Comparison of ENCODE assay signal across 27 cellular contexts in the genomic region with DNA sequence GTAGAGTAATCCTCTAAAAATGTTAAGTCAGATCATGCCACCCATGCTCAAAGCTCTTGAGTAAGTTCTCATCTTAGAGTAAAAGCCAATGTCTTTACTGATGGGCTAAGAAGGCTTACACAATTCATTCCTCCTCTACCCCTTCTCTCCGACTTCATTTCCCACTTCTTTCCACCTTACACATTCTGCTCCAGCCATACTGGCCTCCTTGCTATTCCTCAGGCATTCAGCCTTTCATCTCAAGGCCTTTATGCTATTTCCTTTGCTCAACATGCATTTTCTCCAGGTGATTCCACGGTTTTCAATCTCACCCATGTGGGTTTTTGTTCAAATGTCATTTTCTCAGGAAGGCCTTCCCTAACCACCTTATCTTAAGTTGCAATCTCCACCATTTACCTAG.
A peak's percentile ranks its signal among the peaks of the same experiment; 100 is the strongest.
DNase-seq lines count a peak whose midpoint lies in the region; ATAC-seq, FAIRE-seq and TF ChIP-seq lines count a peak whose summit lies in the region.
"Had no signal": no experiment of that assay in that cellular context is flagged by ENCODE, and none has a peak within 500 bp of the region (broad histone marks: within the 10 kb centered on the region; RNA-seq: fewer than 3 reads in every experiment).

No MANE protein-coding gene starts in this region.

- H3K4ac ChIP-seq in mesenchymal stem cell (ENCODE audit: low read depth in 1 of 2, low read length in 2 of 2): no peak overlapping the region

- H3K27me3 ChIP-seq in mesenchymal stem cell (ENCODE audit: control insufficient read depth in 1 of 2, insufficient read depth in 1 of 2, low read length in 2 of 2) (no peaks in the 10 kb centered on the region), skeletal muscle satellite cell (ENCODE audit: control insufficient read depth, insufficient read depth, low read length) (no peaks in the 10 kb centered on the region)
- H3K27me3 ChIP-seq: BE2C had no signal

- H2AFZ ChIP-seq in mesenchymal stem cell (ENCODE audit: low read depth, low read length): no peak overlapping the region

- no peak for FAIRE-seq in GM19239 (lab: Jason Lieb, UNC)
- FAIRE-seq: GM12892, H54, K562 had no signal

- peak overlapping the region; percentile 44 for H2AK5ac ChIP-seq in mesenchymal stem cell (ENCODE audit: low read length, severe bottlenecking)

- no peaks in the 10 kb centered on the region for H3K79me1 ChIP-seq in mesenchymal stem cell (replicated peaks; ENCODE audit: low read length, poor library complexity, severe bottlenecking)

- H3K4me3 Mint-ChIP-seq in HFFc6: peak overlapping the region; percentile 83
- H3K4me3 Mint-ChIP-seq in activated naive CD8-positive, alpha-beta T cell treated with anti-CD3 and anti-CD28 coated beads, Interleukin-2, amount 50 U/mL, for 24 hours: no peak overlapping the region
- H3K4me3 Mint-ChIP-seq: CD14-positive monocyte; CD8-positive, alpha-beta memory T cell had no signal

- H3K18ac ChIP-seq in mesenchymal stem cell (ENCODE audit: low read depth in 1 of 2, low read length in 2 of 2): no peak overlapping the region

- no peak overlapping the region for H4K8ac ChIP-seq in mesenchymal stem cell (ENCODE audit: low read length)

- peaks cover 51% of the 10 kb centered on the region for H3K4me1 Mint-ChIP-seq in HFFc6 (ENCODE audit: low read depth)
- H3K4me1 Mint-ChIP-seq in activated naive CD8-positive, alpha-beta T cell treated with anti-CD3 and anti-CD28 coated beads, Interleukin-2, amount 50 U/mL, for 24 hours: peaks cover 15% of the 10 kb centered on the region
- H3K4me1 Mint-ChIP-seq: CD14-positive monocyte; CD8-positive, alpha-beta memory T cell had no signal

- H2BK15ac ChIP-seq in mesenchymal stem cell (ENCODE audit: low read depth, poor library complexity, severe bottlenecking): no peak overlapping the region

- H3K4me1 ChIP-seq in mesenchymal stem cell (ENCODE audit: control insufficient read depth, insufficient read depth, low read depth, low read length) (peaks cover 14% of the 10 kb centered on the region), skeletal muscle satellite cell (ENCODE audit: control insufficient read depth, insufficient read depth, low read length) (peaks cover 33% of the 10 kb centered on the region)

- 100% methylated on average over 2 of the region's 2 CpGs for WGBS in mesenchymal stem cell

- no peaks in the 10 kb centered on the region for H3K9me3 Mint-ChIP-seq in HFFc6
- H3K9me3 Mint-ChIP-seq in activated naive CD8-positive, alpha-beta T cell treated with anti-CD3 and anti-CD28 coated beads, Interleukin-2, amount 50 U/mL, for 24 hours: no peaks in the 10 kb centered on the region
- H3K9me3 Mint-ChIP-seq: CD14-positive monocyte; CD8-positive, alpha-beta memory T cell had no signal

- H3K27me3 Mint-ChIP-seq in HFFc6 (ENCODE audit: insufficient read depth): peaks cover 8% of the 10 kb centered on the region
- no peaks in the 10 kb centered on the region for H3K27me3 Mint-ChIP-seq in activated naive CD8-positive, alpha-beta T cell treated with anti-CD3 and anti-CD28 coated beads, Interleukin-2, amount 50 U/mL, for 24 hours

- H3K14ac ChIP-seq in mesenchymal stem cell (ENCODE audit: low read length in 2 of 2): no peak overlapping the region

- no peak overlapping the region for H2BK12ac ChIP-seq in mesenchymal stem cell (ENCODE audit: low read length in 2 of 2)

- peak overlapping the region; percentile 92 for H3K27ac Mint-ChIP-seq in HFFc6
- H3K27ac Mint-ChIP-seq in activated naive CD8-positive, alpha-beta T cell treated with anti-CD3 and anti-CD28 coated beads, Interleukin-2, amount 50 U/mL, for 24 hours: no peak overlapping the region
- H3K27ac Mint-ChIP-seq: CD8-positive, alpha-beta memory T cell had no signal

- H3K36me3 Mint-ChIP-seq in HFFc6 (ENCODE audit: low read depth): peaks cover 30% of the 10 kb centered on the region
- peaks cover 19% of the 10 kb centered on the region for H3K36me3 Mint-ChIP-seq in activated naive CD8-positive, alpha-beta T cell treated with anti-CD3 and anti-CD28 coated beads, Interleukin-2, amount 50 U/mL, for 24 hours (ENCODE audit: low read depth)

- H3K9me3 ChIP-seq in mesenchymal stem cell (ENCODE audit: control insufficient read depth, low read length) (no peaks in the 10 kb centered on the region), skeletal muscle satellite cell (replicated peaks; ENCODE audit: low read length) (no peaks in the 10 kb centered on the region)
- H3K9me3 ChIP-seq: BE2C, SK-N-SH had no signal

- H3K23ac ChIP-seq in mesenchymal stem cell (ENCODE audit: low read length in 2 of 2): no peak overlapping the region

- H3K27ac ChIP-seq in mesenchymal stem cell (ENCODE audit: low read length, poor library complexity, severe bottlenecking): peak overlapping the region; percentile 19
- H3K27ac ChIP-seq: HL-60 had no signal

- DNase-seq in HFFc6 (no peak), amniotic epithelial cell (ENCODE audit: low read depth) (peak; percentile 39), mesenchymal stem cell (no peak), anterior cingulate cortex (lab: John Stamatoyannopoulos, UW) (no peak), GM19239 (ENCODE audit: insufficient read length, low spot score) (no peak)
- DNase-seq in activated naive CD8-positive, alpha-beta T cell treated with anti-CD3 and anti-CD28 coated beads, Interleukin-2, amount 50 U/mL, for 24 hours: no peak
- no peak for DNase-seq in activated CD4-positive, alpha-beta T cell treated with anti-CD3 and anti-CD28 coated beads, Interleukin-2, amount 50 U/mL, for 48 hours
- DNase-seq: BE2C; CD8-positive, alpha-beta memory T cell; DMS79 treated with DMSO at 0.1 percent for 48 hours; Kasumi-1; MV-4-11; NCI-H1105; NCI-H1436 treated with DMSO at 0.1 percent for 48 hours; NCI-H1930; NCI-H446 treated with DMSO at 0.1 percent for 48 hours; NCI-H526; NK-92 treated with Interleukin-12 subunit alpha and Interleukin-12 subunit beta, amount 100 ng/mL, for 24 hours; RPMI8226; SIG-M5; SK-N-SH had no signal

- H4K91ac ChIP-seq in mesenchymal stem cell (ENCODE audit: low read length): no peak overlapping the region

- H3K36me3 ChIP-seq in mesenchymal stem cell (ENCODE audit: control insufficient read depth in 1 of 2, insufficient read depth in 2 of 2, low read depth in 1 of 2, low read length in 2 of 2) (peaks cover 3 to 39% of the 10 kb centered on the region in 2 experiments), skeletal muscle satellite cell (ENCODE audit: insufficient read depth, low read length) (peaks cover 21% of the 10 kb centered on the region)

- H2BK120ac ChIP-seq in mesenchymal stem cell (ENCODE audit: low read depth, low read length): no peak overlapping the region

- H3K4me3 ChIP-seq in mesenchymal stem cell (ENCODE audit: insufficient read depth in 1 of 2, low read depth in 1 of 2, low read length in 2 of 2): no peak overlapping the region
- H3K4me3 ChIP-seq in skeletal muscle satellite cell (ENCODE audit: low read length): no peak overlapping the region
- H3K4me3 ChIP-seq: K562 had no signal

- TF ChIP-seq CTCF in HFFc6 (IDR thresholded peaks at IDR 0.05): no peak

- no peak for ATAC-seq in activated naive CD8-positive, alpha-beta T cell treated with anti-CD3 and anti-CD28 coated beads, Interleukin-2, amount 50 U/mL, for 24 hours
- ATAC-seq: K562 had no signal

- H3K9ac ChIP-seq in mesenchymal stem cell (ENCODE audit: low read length) (no peak overlapping the region), skeletal muscle satellite cell (ENCODE audit: low read depth, low read length) (no peak overlapping the region)
- H3K9ac ChIP-seq: SK-N-SH had no signal

- H2BK5ac ChIP-seq in mesenchymal stem cell (ENCODE audit: low read depth, low read length, poor library complexity, severe bottlenecking): no peak overlapping the region

- no peak overlapping the region for H3K4me2 ChIP-seq in mesenchymal stem cell (ENCODE audit: low read length, poor library complexity, severe bottlenecking)
- peak overlapping the region; percentile 71 for H3K4me2 ChIP-seq in skeletal muscle satellite cell (ENCODE audit: low read length)
